Comparison of ENCODE assay signal across 8 cellular contexts in the genomic region with DNA sequence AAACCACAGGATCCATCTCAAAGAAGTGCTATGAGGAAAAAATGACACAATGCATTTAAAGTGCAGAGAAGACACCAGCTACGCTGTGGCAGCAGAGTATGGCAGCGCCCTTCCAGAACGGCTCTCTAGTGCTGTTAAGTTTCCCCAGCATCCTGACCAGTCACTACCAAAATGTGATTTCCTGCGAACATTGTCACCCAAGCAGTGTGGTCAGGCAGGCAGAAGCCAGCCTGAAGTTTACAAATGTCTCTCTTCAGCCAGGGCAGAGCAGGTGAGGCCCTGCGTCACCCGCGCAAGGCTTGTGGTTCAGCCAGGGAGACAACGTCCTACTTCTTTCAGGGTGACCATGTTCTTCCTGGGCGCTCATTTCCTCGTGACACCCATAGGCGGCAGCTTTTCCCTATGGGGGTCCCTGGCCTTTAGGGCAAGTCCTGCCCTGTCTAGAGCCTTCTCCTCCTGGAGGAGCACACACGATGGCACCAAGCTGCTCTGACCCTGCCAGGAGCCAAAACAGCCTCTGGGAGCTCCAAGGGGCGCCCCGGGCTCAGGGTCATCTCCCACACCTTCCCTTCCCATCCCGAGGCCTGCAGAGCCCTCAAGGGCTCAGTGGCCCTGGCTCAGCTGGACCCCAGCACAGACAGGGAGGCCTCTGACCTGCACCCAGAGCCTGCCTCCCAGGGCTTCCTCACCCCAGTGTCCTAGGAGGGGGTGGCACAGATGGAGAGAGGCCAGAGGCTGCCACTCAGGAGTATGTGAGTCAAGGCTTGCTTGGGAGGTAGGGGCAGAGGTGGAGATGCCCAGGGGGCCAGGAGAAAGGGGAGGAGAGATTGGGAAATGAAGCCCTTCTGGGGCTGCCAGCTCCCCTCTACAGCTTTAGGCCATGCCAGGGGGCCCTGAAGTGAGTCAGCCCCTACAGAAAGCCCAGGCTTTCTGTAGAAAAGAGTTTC. TPM values are rescaled to one million over a fixed set of nuclear protein-coding genes. Genes with fewer than 3 reads are reported as not detected.
DNase-seq lines count a peak whose midpoint lies in the region; ATAC-seq and TF ChIP-seq lines count a peak whose summit lies in the region.

No MANE protein-coding gene starts in this region.

- H3K27me3 ChIP-seq in H7 (ENCODE audit: control insufficient read depth, insufficient read depth, low read length) (no peaks in the 10 kb centered on the region), esophagus (ENCODE audit: control insufficient read depth in 1 of 2, insufficient read depth in 2 of 2, low read length in 2 of 2) (no peaks in the 10 kb centered on the region)

- H3K27ac ChIP-seq in VCaP (peak overlapping the region; percentile 77), esophagus (ENCODE audit: low read depth in 2 of 2, low read length in 1 of 2) (peak overlapping the region; percentile 88 to 98)

- H3K4me3 ChIP-seq in H7 (ENCODE audit: insufficient read depth, low read depth, low read length) (no peak overlapping the region), esophagus (ENCODE audit: low read depth in 1 of 2, low read length in 2 of 2) (no peak overlapping the region)

- ATAC-seq in GM19035 (IDR thresholded peaks at IDR 0.05; ENCODE audit: unreplicated experiment) (no peak), HG03025 (IDR thresholded peaks at IDR 0.05; ENCODE audit: low FRiP score, unreplicated experiment) (no peak), HG03565 (IDR thresholded peaks at IDR 0.05; ENCODE audit: unreplicated experiment) (no peak)

- no peaks in the 10 kb centered on the region for H3K9me3 ChIP-seq in esophagus (ENCODE audit: control insufficient read depth in 2 of 2, insufficient read depth in 1 of 2, low read depth in 1 of 2, low read length in 1 of 2)

- DNase-seq in H7 = peak; percentile 42
- peak; percentile 14 for DNase-seq in stimulated activated CD4-positive, alpha-beta T cell treated with anti-CD3 and anti-CD28 coated beads, Interleukin-4, amount 100 ng/mL, for 24 hours
- no peak for DNase-seq in NCI-H2171 (lab: John Stamatoyannopoulos, UW)

- WGBS in esophagus, 2 donors = 72 to 79% methylated on average over 15 of the region's 15 CpGs

- H3K4me1 ChIP-seq in esophagus (ENCODE audit: control insufficient read depth in 2 of 2, insufficient read depth in 2 of 2, low read length in 1 of 2) = peaks cover 16 to 46% of the 10 kb centered on the region in 2 donors

- TF ChIP-seq CTCF in VCaP (conservative IDR thresholded peaks at IDR 0.05) = no peak

- H3K36me3 ChIP-seq in H7 (replicated peaks; ENCODE audit: control insufficient read depth, insufficient read depth, low read length) (no peaks in the 10 kb centered on the region), esophagus (ENCODE audit: control insufficient read depth in 2 of 2, insufficient read depth in 2 of 2, low read length in 1 of 2) (no peaks in the 10 kb centered on the region)

RNA-seq across cellular contexts. Expression of a gene that starts 41.9 kb away (rescaled TPM):
- 206 and 232 TPM in 2 replicates for total RNA-seq in H7 (2014; rRNA removed; shearing (Covaris generic))
- 100 to 1,000 TPM in 1 of 2 donors, 10 to 100 TPM in 1; 92.3 to 156 TPM for polyA plus RNA-seq in esophagus
